Comparison of ENCODE assay signal across 1 cellular context in the genomic region with DNA sequence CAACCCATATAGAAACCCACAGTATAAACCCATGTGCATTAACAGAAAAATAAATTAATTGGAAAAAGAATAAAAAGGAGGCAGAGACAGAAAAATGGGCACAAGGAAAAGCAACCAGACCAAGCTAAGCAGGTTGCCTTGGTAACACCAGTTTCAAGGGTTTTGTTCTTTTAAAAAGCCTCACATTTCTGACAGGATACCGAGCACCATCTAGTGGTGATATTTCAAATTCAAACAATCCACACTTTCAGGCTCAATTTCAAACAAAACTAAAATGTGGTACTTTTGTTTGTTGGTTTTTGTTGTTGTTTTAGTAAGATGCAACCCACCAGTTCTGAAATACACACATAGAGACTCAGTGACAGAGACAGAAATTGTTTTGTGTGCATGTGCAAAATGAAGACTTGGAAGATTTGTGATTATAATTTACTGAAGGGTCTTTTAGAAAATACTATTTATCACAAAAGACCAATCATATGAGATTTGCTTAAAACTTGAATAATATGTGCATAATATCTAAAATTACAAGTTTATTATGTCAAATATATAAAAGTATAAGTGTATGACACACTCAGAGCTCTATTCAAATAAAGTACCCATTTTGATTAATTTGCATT.
A peak's percentile ranks its signal among the peaks of the same experiment; 100 is the strongest.
TF ChIP-seq lines count a peak whose summit lies in the region.

No MANE protein-coding gene starts in this region.

TF ChIP-seq in HepG2, 621 proteins besides CTCF, POLR2A, EP300 and RAD21 (continued from another document):
- TF ChIP-seq, protein P1, sequence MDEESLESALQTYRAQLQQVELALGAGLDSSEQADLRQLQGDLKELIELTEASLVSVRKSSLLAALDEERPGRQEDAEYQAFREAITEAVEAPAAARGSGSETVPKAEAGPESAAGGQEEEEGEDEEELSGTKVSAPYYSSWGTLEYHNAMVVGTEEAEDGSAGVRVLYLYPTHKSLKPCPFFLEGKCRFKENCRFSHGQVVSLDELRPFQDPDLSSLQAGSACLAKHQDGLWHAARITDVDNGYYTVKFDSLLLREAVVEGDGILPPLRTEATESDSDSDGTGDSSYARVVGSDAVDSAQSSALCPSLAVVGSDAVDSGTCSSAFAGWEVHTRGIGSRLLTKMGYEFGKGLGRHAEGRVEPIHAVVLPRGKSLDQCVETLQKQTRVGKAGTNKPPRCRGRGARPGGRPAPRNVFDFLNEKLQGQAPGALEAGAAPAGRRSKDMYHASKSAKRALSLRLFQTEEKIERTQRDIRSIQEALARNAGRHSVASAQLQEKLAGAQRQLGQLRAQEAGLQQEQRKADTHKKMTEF (CRISPR knock-in tag; IDR thresholded peaks at IDR 0.05) = 0 out of 2 replicates have a peak, but pooled peaks have one; percentile 29
- TF ChIP-seq THYN1 (CRISPR knock-in tag; IDR thresholded peaks at IDR 0.05; ENCODE audit: borderline replicate concordance, low read depth) (no peak), PRPF4 (IDR thresholded peaks at IDR 0.05; ENCODE audit: low read depth, low read length, poor library complexity, severe bottlenecking) (no peak), KAT8 (CRISPR knock-in tag; IDR thresholded peaks at IDR 0.05) (0 out of 2 replicates have a peak, but pooled peaks have one; percentile 19), RFX3 (CRISPR knock-in tag; IDR thresholded peaks at IDR 0.05) (peak; percentile 68), HNF4G (IDR thresholded peaks at IDR 0.05; ENCODE audit: borderline replicate concordance, low read depth, low read length) (no peak), HNF4G (CRISPR knock-in tag; IDR thresholded peaks at IDR 0.05; ENCODE audit: borderline replicate concordance, low read depth) (no peak)
TF ChIP-seq in HepG2: peak in this region for 6.
